ENCODE assay signal across 30 cellular contexts in genomic region chr22:44555597-44555996, GRCh38.
"Had no signal": no experiment of that assay in that cellular context is flagged by ENCODE, and none has a peak within 500 bp of the region (broad histone marks: within the 10 kb centered on the region; RNA-seq: fewer than 3 reads in every experiment).

No MANE protein-coding gene starts in this region.

- H3K4me3 ChIP-seq: adrenal gland, body of pancreas, colonic mucosa, esophagus squamous epithelium, gastroesophageal sphincter, heart right ventricle had no signal

- H3K9me3 ChIP-seq: adrenal gland, body of pancreas, colonic mucosa, esophagus squamous epithelium had no signal

- H3K4me3 Mint-ChIP-seq: activated B cell treated with CpG ODN at 0.5 μM for 24 hours; activated naive CD4-positive, alpha-beta T cell treated with anti-CD3 and anti-CD28 coated beads for 36 hours; activated naive CD4-positive, alpha-beta T cell treated with anti-CD3 and anti-CD28 coated beads, Interleukin-2, amount 50 U/mL, for 24 hours; activated naive CD8-positive, alpha-beta T cell treated with anti-CD3 and anti-CD28 coated beads for 36 hours; activated naive CD8-positive, alpha-beta T cell treated with anti-CD3 and anti-CD28 coated beads, Interleukin-2, amount 50 U/mL, for 24 hours; activated T-cell treated with anti-CD3 and anti-CD28 coated beads, Interleukin-2, amount 50 U/mL, for 24 hours; activated T-cell treated with anti-CD3 and anti-CD28 coated beads, Interleukin-2, amount 50 U/mL, for 72 hours had no signal

- ATAC-seq: activated CD4-positive, CD25-positive, alpha-beta regulatory T cell treated with anti-CD3 and anti-CD28 coated beads, Interleukin-2, amount 50 U/mL, for 24 hours; activated naive CD8-positive, alpha-beta T cell treated with anti-CD3 and anti-CD28 coated beads, Interleukin-2, amount 50 U/mL, for 24 hours; activated T-cell treated with anti-CD3 and anti-CD28 coated beads, Interleukin-2, amount 50 U/mL, for 72 hours; body of pancreas; gastroesophageal sphincter; heart right ventricle had no signal

- DNase-seq: activated B cell treated with CpG ODN at 0.5 μM for 24 hours; activated CD4-positive, alpha-beta T cell treated with anti-CD3 and anti-CD28 coated beads for 48 hours; activated CD4-positive, alpha-beta T cell treated with anti-CD3 and anti-CD28 coated beads, Interleukin-2, amount 50 U/mL, for 1 hour; activated CD4-positive, alpha-beta T cell treated with anti-CD3 and anti-CD28 coated beads, Interleukin-2, amount 50 U/mL, for 48 hours; activated CD8-positive, alpha-beta memory T cell treated with anti-CD3 and anti-CD28 coated beads, Interleukin-2, amount 50 U/mL, for 48 hours; activated naive CD4-positive, alpha-beta T cell treated with anti-CD3 and anti-CD28 coated beads for 36 hours; activated naive CD8-positive, alpha-beta T cell treated with anti-CD3 and anti-CD28 coated beads for 36 hours; activated naive CD8-positive, alpha-beta T cell treated with anti-CD3 and anti-CD28 coated beads, Interleukin-2, amount 50 U/mL, for 24 hours; activated T-cell treated with anti-CD3 and anti-CD28 coated beads for 4 hours; activated T-cell treated with anti-CD3 and anti-CD28 coated beads, Interleukin-2, amount 50 U/mL, for 72 hours; amygdala; aorta; body of pancreas; caudate nucleus; cerebellar nuclear complex; colonic mucosa; effector CD8-positive, alpha-beta T cell; esophagus squamous epithelium; foreskin melanocyte; heart right ventricle; T-helper 2 cell had no signal

- H3K27me3 ChIP-seq: adrenal gland, colonic mucosa, gastroesophageal sphincter had no signal

- H3K4me1 ChIP-seq: adrenal gland, body of pancreas, colonic mucosa had no signal

- H3K36me3 Mint-ChIP-seq: activated naive CD4-positive, alpha-beta T cell treated with anti-CD3 and anti-CD28 coated beads, Interleukin-2, amount 50 U/mL, for 24 hours; activated naive CD8-positive, alpha-beta T cell treated with anti-CD3 and anti-CD28 coated beads for 36 hours had no signal

- H3K27ac Mint-ChIP-seq: activated B cell treated with CpG ODN at 0.5 μM for 24 hours; activated naive CD4-positive, alpha-beta T cell treated with anti-CD3 and anti-CD28 coated beads for 36 hours; activated naive CD8-positive, alpha-beta T cell treated with anti-CD3 and anti-CD28 coated beads for 36 hours; activated naive CD8-positive, alpha-beta T cell treated with anti-CD3 and anti-CD28 coated beads, Interleukin-2, amount 50 U/mL, for 24 hours; activated T-cell treated with anti-CD3 and anti-CD28 coated beads, Interleukin-2, amount 50 U/mL, for 24 hours; activated T-cell treated with anti-CD3 and anti-CD28 coated beads, Interleukin-2, amount 50 U/mL, for 72 hours had no signal

- FAIRE-seq: endometrium, endothelial cell of umbilical vein had no signal

- H3K36me3 ChIP-seq: adrenal gland, colonic mucosa, esophagus squamous epithelium, gastroesophageal sphincter, heart right ventricle had no signal

- H3K27ac ChIP-seq: adrenal gland, body of pancreas, colonic mucosa, epithelial cell of prostate, esophagus squamous epithelium, gastroesophageal sphincter, heart right ventricle, VCaP had no signal

- H3K9me3 Mint-ChIP-seq: activated B cell treated with CpG ODN at 0.5 μM for 24 hours; activated naive CD4-positive, alpha-beta T cell treated with anti-CD3 and anti-CD28 coated beads for 36 hours; activated naive CD4-positive, alpha-beta T cell treated with anti-CD3 and anti-CD28 coated beads, Interleukin-2, amount 50 U/mL, for 24 hours; activated naive CD8-positive, alpha-beta T cell treated with anti-CD3 and anti-CD28 coated beads for 36 hours; activated naive CD8-positive, alpha-beta T cell treated with anti-CD3 and anti-CD28 coated beads, Interleukin-2, amount 50 U/mL, for 24 hours; activated T-cell treated with anti-CD3 and anti-CD28 coated beads, Interleukin-2, amount 50 U/mL, for 24 hours; activated T-cell treated with anti-CD3 and anti-CD28 coated beads, Interleukin-2, amount 50 U/mL, for 72 hours had no signal

- H3K4me1 Mint-ChIP-seq: activated naive CD4-positive, alpha-beta T cell treated with anti-CD3 and anti-CD28 coated beads, Interleukin-2, amount 50 U/mL, for 24 hours had no signal
